ENCODE assay signal across 21 cellular contexts in genomic region chr4:30264465-30264864, GRCh38.
A peak's percentile ranks its signal among the peaks of the same experiment; 100 is the strongest.
DNase-seq lines count a peak whose midpoint lies in the region; ATAC-seq, FAIRE-seq and TF ChIP-seq lines count a peak whose summit lies in the region.
"Had no signal": no experiment of that assay in that cellular context is flagged by ENCODE, and none has a peak within 500 bp of the region (broad histone marks: within the 10 kb centered on the region; RNA-seq: fewer than 3 reads in every experiment).

No MANE protein-coding gene starts in this region.

- H4K20me1 ChIP-seq in osteoblast (ENCODE audit: insufficient read depth, low read length) = no peaks in the 10 kb centered on the region

- H3K79me2 ChIP-seq in osteoblast (ENCODE audit: insufficient read depth, low read length) = no peaks in the 10 kb centered on the region

- intact Hi-C loops in kidney (cut with DNase I) (no loop called here), upper lobe of right lung (cut with DNase I) (no loop called here)

- no peak for ATAC-seq in A549
- no peak for ATAC-seq in RWPE2 (ENCODE audit: low read depth)
- no peak for ATAC-seq in upper lobe of right lung
- no peak for ATAC-seq in HG02623 (IDR thresholded peaks at IDR 0.05; ENCODE audit: unreplicated experiment)

- no peaks in the 10 kb centered on the region for H3K9me3 ChIP-seq in A549
- no peaks in the 10 kb centered on the region for H3K9me3 ChIP-seq in RWPE2 (ENCODE audit: severe bottlenecking)
- H3K9me3 ChIP-seq in kidney (ENCODE audit: control insufficient read depth in 1 of 2, low read length in 2 of 2) = no peaks in the 10 kb centered on the region
- H3K9me3 ChIP-seq in upper lobe of right lung = no peaks in the 10 kb centered on the region
- no peaks in the 10 kb centered on the region for H3K9me3 ChIP-seq in osteoblast (ENCODE audit: low read depth, low read length)
- H3K9me3 ChIP-seq: HAP-1 had no signal

- H3K9ac ChIP-seq in kidney (ENCODE audit: low read length in 2 of 2) = no peak overlapping the region

- H3K36me3 ChIP-seq in RWPE2 (ENCODE audit: low read depth) (no peaks in the 10 kb centered on the region), kidney (ENCODE audit: control insufficient read depth in 1 of 2, insufficient read depth in 2 of 2, low read length in 2 of 2) (no peaks in the 10 kb centered on the region), upper lobe of right lung (no peaks in the 10 kb centered on the region), osteoblast (ENCODE audit: insufficient read depth, low read length) (no peaks in the 10 kb centered on the region)
- H3K36me3 ChIP-seq: HAP-1 had no signal

- H3K27me3 ChIP-seq in RWPE2 (ENCODE audit: insufficient read depth, poor library complexity, severe bottlenecking) (no peaks in the 10 kb centered on the region), upper lobe of right lung (no peaks in the 10 kb centered on the region), osteoblast (ENCODE audit: insufficient read depth, low read length) (no peaks in the 10 kb centered on the region)

- no peak for TF ChIP-seq EP300 in A549 (IDR thresholded peaks at IDR 0.05)

- H3K4me1 ChIP-seq in A549 = no peaks in the 10 kb centered on the region
- H3K4me1 ChIP-seq in RWPE2 (ENCODE audit: insufficient read depth, poor library complexity, severe bottlenecking) = peaks cover 14% of the 10 kb centered on the region
- no peaks in the 10 kb centered on the region for H3K4me1 ChIP-seq in kidney (ENCODE audit: control insufficient read depth in 1 of 2, insufficient read depth in 1 of 2, low read depth in 1 of 2, low read length in 2 of 2)
- H3K4me1 ChIP-seq in upper lobe of right lung = no peaks in the 10 kb centered on the region
- no peaks in the 10 kb centered on the region for H3K4me1 ChIP-seq in osteoblast (ENCODE audit: insufficient read depth, low read length)
- H3K4me1 ChIP-seq: HAP-1 had no signal

- H2AFZ ChIP-seq in osteoblast (ENCODE audit: low read length) = no peak overlapping the region

- CTCF ChIA-PET in A549 (lab: Yijun Ruan, JAX) = no interaction called here

- TF ChIP-seq POLR2A in A549 (IDR thresholded peaks at IDR 0.05; ENCODE audit: low read length) = no peak

- POLR2A ChIA-PET in A549 (lab: Yijun Ruan, JAX) = no interaction called here

- DNase-seq in A549 (ENCODE audit: low read depth in 1 of 2, low spot score in 1 of 2) (no peak), RWPE2 (ENCODE audit: low spot score) (no peak), kidney (peak; percentile 61), upper lobe of right lung (peak; percentile 53), osteoblast (ENCODE audit: insufficient read length, low spot score, missing footprints) (no peak)
- no peak for DNase-seq in activated T-cell treated with anti-CD3 and anti-CD28 coated beads, Interleukin-2, amount 50 U/mL, for 48 hours
- DNase-seq: 8988T; C1 segment of cervical spinal cord; Calu3; CD4-positive, alpha-beta memory T cell; COR-L47; DMS53; DMS79 treated with DMSO at 0.1 percent for 48 hours; GF-D8; GOT3; HFFc6 had no signal

- TF ChIP-seq CTCF in A549 (IDR thresholded peaks at IDR 0.05) (no peak), RWPE2 (IDR thresholded peaks at IDR 0.05; ENCODE audit: poor library complexity, severe bottlenecking) (no peak), kidney (IDR thresholded peaks at IDR 0.05; ENCODE audit: borderline replicate concordance, extremely low read depth, insufficient read depth) (no peak), upper lobe of right lung (IDR thresholded peaks at IDR 0.05) (no peak), osteoblast (IDR thresholded peaks at IDR 0.05; ENCODE audit: extremely low read depth, low read depth, low read length) (no peak)

- no peak for FAIRE-seq in A549 (lab: Jason Lieb, UNC)
- FAIRE-seq in kidney (lab: Jason Lieb, UNC) = no peak
- FAIRE-seq: GM12891, GM18507, H54 had no signal

- H3K4me3 ChIP-seq in A549 (no peak overlapping the region), RWPE2 (ENCODE audit: severe bottlenecking) (no peak overlapping the region), kidney (ENCODE audit: low read length in 2 of 2) (no peak overlapping the region), upper lobe of right lung (no peak overlapping the region), osteoblast (ENCODE audit: insufficient read depth, low read length) (no peak overlapping the region)
- H3K4me3 ChIP-seq: HAP-1 had no signal

- peak overlapping the region; percentile 44; the same call in 2 of the 3 replicates for H3K4me2 ChIP-seq in A549
- H3K4me2 ChIP-seq in osteoblast (ENCODE audit: insufficient read depth, low read length) = no peak overlapping the region

- TF ChIP-seq RAD21 in A549 (conservative IDR thresholded peaks at IDR 0.05 in 1 of 2, IDR thresholded peaks at IDR 0.05 in 1 of 2) = no peak

- 30% methylated on average over 1 of the region's 15 CpGs for WGBS in A549 (ENCODE audit: missing lambda C conversion rate)

- H3K27ac ChIP-seq in A549 (no peak overlapping the region), RWPE2 (ENCODE audit: poor library complexity, severe bottlenecking) (peak overlapping the region; percentile 44), kidney (ENCODE audit: low read depth in 2 of 2, low read length in 2 of 2) (no peak overlapping the region), upper lobe of right lung (no peak overlapping the region), osteoblast (ENCODE audit: low read depth, low read length) (no peak overlapping the region)

TF ChIP-seq in A549, 52 proteins besides CTCF, POLR2A, EP300 and RAD21:
- TF ChIP-seq HES2 (IDR thresholded peaks at IDR 0.05) = no peak
- no peak for TF ChIP-seq HOXB13 (CRISPR knock-in tag; IDR thresholded peaks at IDR 0.05; ENCODE audit: low read depth)
- TF ChIP-seq PBX3 (IDR thresholded peaks at IDR 0.05) = no peak
- no peak for TF ChIP-seq FOXS1 (CRISPR knock-in tag; IDR thresholded peaks at IDR 0.05)
- no peak for TF ChIP-seq PHF8 (IDR thresholded peaks at IDR 0.05; ENCODE audit: borderline replicate concordance, low read depth)
- no peak for TF ChIP-seq TFCP2L1 (CRISPR knock-in tag; IDR thresholded peaks at IDR 0.05)
- no peak for TF ChIP-seq NPAS2 (CRISPR knock-in tag; IDR thresholded peaks at IDR 0.05; ENCODE audit: borderline replicate concordance)
- TF ChIP-seq NR3C1 (IDR thresholded peaks at IDR 0.05) = no peak
- no peak for TF ChIP-seq POLR2AphosphoS2 (conservative IDR thresholded peaks at IDR 0.05; ENCODE audit: low read length)
- TF ChIP-seq MAX (IDR thresholded peaks at IDR 0.05) = no peak
- TF ChIP-seq KDM5A (IDR thresholded peaks at IDR 0.05) = no peak
- TF ChIP-seq MAFK (IDR thresholded peaks at IDR 0.05; ENCODE audit: partially characterized antibody) = no peak
- no peak for TF ChIP-seq CHD4 (IDR thresholded peaks at IDR 0.05; ENCODE audit: borderline replicate concordance)
- TF ChIP-seq BHLHE40 (IDR thresholded peaks at IDR 0.05; ENCODE audit: low read depth, low read length) = no peak
- TF ChIP-seq HOXB5 (CRISPR knock-in tag; IDR thresholded peaks at IDR 0.05) = no peak

Comparison
In these comparisons a context has a peak if more than half of its experiments do, and no peak if none do; other contexts are left out.
1. DNase-seq: peak in kidney (single experiment) and upper lobe of right lung (single experiment); none in A549 (0 of 2), RWPE2 (single experiment), activated T-cell treated with anti-CD3 and anti-CD28 coated beads, Interleukin-2, amount 50 U/mL, for 48 hours (0 of 2) and osteoblast (single experiment).